7 cellular contexts compared by ENCODE assay signal in genomic region chr2:84919885-84920580, GRCh38. TPM values are rescaled to one million over a fixed set of nuclear protein-coding genes. Genes with fewer than 3 reads are reported as not detected.
A peak's percentile ranks its signal among the peaks of the same experiment; 100 is the strongest.
DNase-seq lines count a peak whose midpoint lies in the region; ATAC-seq and TF ChIP-seq lines count a peak whose summit lies in the region.

No MANE protein-coding gene starts in this region.

- peaks cover 16 to 36% (median 32%) of the 10 kb centered on the region in 3 donors for H3K4me1 Mint-ChIP-seq in IgD-negative memory B cell
- peaks cover 61% of the 10 kb centered on the region for H3K4me1 Mint-ChIP-seq in activated naive CD4-positive, alpha-beta T cell treated with anti-CD3 and anti-CD28 coated beads, Interleukin-2, amount 10 ng/mL, durations not matched to agents 7 days and 5 days

- H3K4me3 Mint-ChIP-seq in IgD-negative memory B cell = peak overlapping the region; percentile 3 to 91 (median 80)
- H3K4me3 Mint-ChIP-seq in activated naive CD4-positive, alpha-beta T cell treated with anti-CD3 and anti-CD28 coated beads, Interleukin-2, amount 10 ng/mL, durations not matched to agents 7 days and 5 days = peak overlapping the region; percentile 10

- H3K27ac Mint-ChIP-seq in IgD-negative memory B cell = peak overlapping the region; percentile 6 to 95 (median 8)
- H3K27ac Mint-ChIP-seq in activated naive CD4-positive, alpha-beta T cell treated with anti-CD3 and anti-CD28 coated beads, Interleukin-2, amount 10 ng/mL, durations not matched to agents 7 days and 5 days = peak overlapping the region; percentile 84

- no peaks in the 10 kb centered on the region for H3K9me3 Mint-ChIP-seq in IgD-negative memory B cell
- peaks cover 8% of the 10 kb centered on the region for H3K9me3 Mint-ChIP-seq in activated naive CD4-positive, alpha-beta T cell treated with anti-CD3 and anti-CD28 coated beads, Interleukin-2, amount 10 ng/mL, durations not matched to agents 7 days and 5 days

- peaks cover 4% of the 10 kb centered on the region for H3K36me3 Mint-ChIP-seq in IgD-negative memory B cell
- peaks cover 10% of the 10 kb centered on the region for H3K36me3 Mint-ChIP-seq in activated naive CD4-positive, alpha-beta T cell treated with anti-CD3 and anti-CD28 coated beads, Interleukin-2, amount 10 ng/mL, durations not matched to agents 7 days and 5 days

- no peaks in the 10 kb centered on the region for H3K36me3 ChIP-seq in heart right ventricle

- peaks cover 0 to 34% (median 8%) of the 10 kb centered on the region in 9 donors for H3K4me1 ChIP-seq in heart right ventricle

- intact Hi-C loops in heart right ventricle (cut with DNase I) = loop anchor here in 3 of 10 donors (10.0 kb wide), 2 partner anchors 375 to 385 kb away; no protein-coding TSS in a partner anchor

- DNase-seq in activated naive CD4-positive, alpha-beta T cell treated with anti-CD3 and anti-CD28 coated beads, Interleukin-2, amount 10 ng/mL, durations not matched to agents 7 days and 5 days = peak; percentile 53
- DNase-seq in heart right ventricle (peak in 1 of 2 donors; percentile 62), NCI-H1694 (lab: John Stamatoyannopoulos, UW) (no peak)

- no peaks in the 10 kb centered on the region for H3K27me3 Mint-ChIP-seq in IgD-negative memory B cell
- no peaks in the 10 kb centered on the region for H3K27me3 Mint-ChIP-seq in activated naive CD4-positive, alpha-beta T cell treated with anti-CD3 and anti-CD28 coated beads, Interleukin-2, amount 10 ng/mL, durations not matched to agents 7 days and 5 days

- H3K27ac ChIP-seq in heart right ventricle (peak overlapping the region; percentile 33 to 92 (median 85)), skin epidermis (peak overlapping the region in 20 of 21 experiments; percentile 64 to 92 (median 83))

- H3K9me3 ChIP-seq in heart right ventricle = no peaks in the 10 kb centered on the region

- no peaks in the 10 kb centered on the region for H3K27me3 ChIP-seq in heart right ventricle

- H3K4me3 ChIP-seq in heart right ventricle = peak overlapping the region in 4 of 10 donors; percentile 6 to 24 (median 18)
- peak overlapping the region in 2 of 7 experiments; percentile 5 to 6 for H3K4me3 ChIP-seq in skin epidermis

- CTCF ChIA-PET in activated naive CD4-positive, alpha-beta T cell treated with anti-CD3 and anti-CD28 coated beads, Interleukin-2, amount 10 ng/mL, durations not matched to agents 7 days and 5 days (lab: Charles Lee) = interaction anchor here (0.9 to 2.6 kb wide), 10 partner anchors 13 to 147 kb away, joined by 3 to 12 read pairs (median 5); partner anchors contain the start of gene TRABD2A

- ATAC-seq in GM18498 (IDR thresholded peaks at IDR 0.05; ENCODE audit: unreplicated experiment) = peak; percentile 72
- ATAC-seq in GM21737 (IDR thresholded peaks at IDR 0.05; ENCODE audit: unreplicated experiment) = peak; percentile 35
- peak; percentile 57 to 95 (median 78) for ATAC-seq in heart right ventricle

- no peak for TF ChIP-seq CTCF in heart right ventricle (IDR thresholded peaks at IDR 0.05)

- 27 to 57% methylated on average over 7 of the region's 7 CpGs for WGBS in heart right ventricle, 2 donors

RNA-seq across cellular contexts. Expression of gene TMSB10, which starts 14.6 kb away (rescaled TPM):
- polyA plus RNA-seq in IgD-negative memory B cell (6,394 TPM), heart right ventricle (1,000 to 10,000 TPM; 1,049 to 2,308 TPM)
- 1,000 to 10,000 TPM in 2 of 10 donors, 100 to 1,000 TPM in 8; 217 to 1,060 (median 297) TPM for total RNA-seq in heart right ventricle

RNA-seq across cellular contexts. Expression of gene TRABD2A, which starts 39.1 kb away (rescaled TPM):
- polyA plus RNA-seq in IgD-negative memory B cell = 5.7 TPM
- total RNA-seq in heart right ventricle = 1 to 10 TPM in 3 of 10 donors, under 1 TPM in 7; 0.34 to 2.0 (median 0.55) TPM
- polyA plus RNA-seq in heart right ventricle = 1 to 10 TPM in 1 of 2 donors, under 1 TPM in 1; 0.97 to 1.5 TPM

RNA-seq across cellular contexts. Expression of gene KCMF1, which starts 50.9 kb away (rescaled TPM):
- polyA plus RNA-seq in IgD-negative memory B cell (17.6 TPM), heart right ventricle (10 to 100 TPM in 1 of 2 donors, 1 to 10 TPM in 1; 6.9 to 39.4 TPM)
- 10 to 100 TPM; 69.0 to 89.5 (median 81.0) TPM for total RNA-seq in heart right ventricle
